In genomic region chr10:17292375-17292774, GRCh38 we compare ENCODE assay signal across 19 cellular contexts.
DNase-seq lines count a peak whose midpoint lies in the region; ATAC-seq, FAIRE-seq and TF ChIP-seq lines count a peak whose summit lies in the region.
"Had no signal": no experiment of that assay in that cellular context is flagged by ENCODE, and none has a peak within 500 bp of the region (broad histone marks: within the 10 kb centered on the region; RNA-seq: fewer than 3 reads in every experiment).

No MANE protein-coding gene starts in this region.

- TF ChIP-seq CTCF in HEK293 (tag by site-specific recombination; IDR thresholded peaks at IDR 0.05): no peak
- no peak for TF ChIP-seq CTCF in K562 (IDR thresholded peaks at IDR 0.05 in 2 of 3, conservative IDR thresholded peaks at IDR 0.05 in 1 of 3; ENCODE audit: insufficient read depth in 2 of 3, low read depth in 1 of 3, low read length in 3 of 3)
- no peak for TF ChIP-seq CTCF in fibroblast of mammary gland (conservative IDR thresholded peaks at IDR 0.05; ENCODE audit: control insufficient read depth, insufficient read depth, low read depth, low read length)

- no peaks in the 10 kb centered on the region for H4K20me1 ChIP-seq in K562 (replicated peaks; ENCODE audit: control insufficient read depth, insufficient read depth, low read length)

- no peak overlapping the region for H3K9ac ChIP-seq in K562 (ENCODE audit: insufficient read depth in 1 of 2, low read depth in 2 of 2, low read length in 2 of 2)

- DNase-seq in K562 (ENCODE audit: extremely low read depth in 1 of 4, low spot score in 3 of 4) (no peak), fibroblast of mammary gland (ENCODE audit: low read depth) (peak; percentile 3), NCI-H2107 (lab: John Stamatoyannopoulos, UW) (no peak)
- no peak for DNase-seq in activated T-cell treated with anti-CD3 and anti-CD28 coated beads, Interleukin-2, amount 50 U/mL, for 1 hour
- DNase-seq: C1 segment of cervical spinal cord; Calu3; CD4-positive, alpha-beta memory T cell; COR-L47; DMS53; DMS79 treated with DMSO at 0.1 percent for 48 hours; GOT3; H7; HCEC 1CT; HFFc6 had no signal

- in situ Hi-C loops in K562 (cut with MboI): loop anchor here (25.0 kb wide), 2 partner anchors 570 to 945 kb away; no protein-coding TSS in a partner anchor

- H3K27ac ChIP-seq in HEK293 (ENCODE audit: extremely low read depth, low read depth, low read length): no peak overlapping the region
- H3K27ac ChIP-seq in K562 (ENCODE audit: extremely low read depth, low read depth, low read length): no peak overlapping the region

- TF ChIP-seq RAD21 in K562 (CRISPR knock-in tag; conservative IDR thresholded peaks at IDR 0.05 in 1 of 2, IDR thresholded peaks at IDR 0.05 in 1 of 2): no peak

- H3K9me3 ChIP-seq in HEK293 (ENCODE audit: control insufficient read depth, insufficient read depth, low read depth, low read length) (no peaks in the 10 kb centered on the region), K562 (replicated peaks; ENCODE audit: control insufficient read depth, insufficient read depth, low read depth, low read length) (no peaks in the 10 kb centered on the region)

- H3K4me1 ChIP-seq in HEK293 (ENCODE audit: control insufficient read depth, insufficient read depth, low read length): no peaks in the 10 kb centered on the region
- H3K4me1 ChIP-seq in K562 (replicated peaks in 1 of 2; ENCODE audit: control insufficient read depth in 2 of 2, insufficient read depth in 2 of 2, low read length in 2 of 2): peaks cover 0 to 3% of the 10 kb centered on the region in 2 experiments; a peak in 1 of 5 replicates

- no peak overlapping the region for H3K4me2 ChIP-seq in K562 (ENCODE audit: insufficient read depth, low read length)

- CTCF ChIA-PET in HEK293 (lab: Yijun Ruan, JAX) (interaction anchor here (0.6 kb wide), 1 partner anchor 137 kb away, joined by 3 read pairs; no protein-coding TSS in a partner anchor), K562 (lab: Yijun Ruan, JAX; ENCODE audit: low intra/inter-chr PET ratio) (no interaction called here)

- H3K4me3 ChIP-seq in HEK293 (ENCODE audit: low read depth, low read length) (no peak overlapping the region), K562 (no peak overlapping the region), fibroblast of mammary gland (ENCODE audit: control insufficient read depth, low read depth, low read length) (no peak overlapping the region)

- 36% methylated on average over 4 of the region's 4 CpGs for WGBS in K562 (ENCODE audit: insufficient coverage, low coverage, missing lambda C conversion rate)

- no peak for TF ChIP-seq POLR2A in K562 (conservative IDR thresholded peaks at IDR 0.05)

- H3K36me3 ChIP-seq in HEK293 (ENCODE audit: control insufficient read depth in 2 of 2, insufficient read depth in 1 of 2, low read length in 2 of 2) (no peaks in the 10 kb centered on the region), K562 (ENCODE audit: control insufficient read depth, insufficient read depth, low read length) (no peaks in the 10 kb centered on the region)

- intact Hi-C loops in K562 (cut with micrococcal nuclease): loop anchor here (5.0 to 10.0 kb wide), 4 partner anchors 120 to 942 kb away; no protein-coding TSS in a partner anchor

- no peak for TF ChIP-seq EP300 in K562 (IDR thresholded peaks at IDR 0.05; ENCODE audit: low read length)

- H2AFZ ChIP-seq in K562 (ENCODE audit: low read depth, low read length): 0 out of 2 replicates have a peak overlapping the region, but pooled peaks have one; percentile 19

- no peak for FAIRE-seq in K562 (lab: Jason Lieb, UNC)
- FAIRE-seq: G401.6, GM12892, GM19239 had no signal

- H3K79me2 ChIP-seq in K562 (ENCODE audit: control insufficient read depth, insufficient read depth, low read length): no peaks in the 10 kb centered on the region

- POLR2A ChIA-PET in HEK293 (lab: Yijun Ruan, JAX): no interaction called here
- POLR2A ChIA-PET in K562 (lab: Yijun Ruan, JAX): no interaction called here

- no TSS peak for BruUV-seq in K562 (replicated peaks; lab: Mats Ljungman, UMichigan)

- no peaks in the 10 kb centered on the region for H3K27me3 ChIP-seq in K562 (ENCODE audit: control insufficient read depth in 2 of 2, insufficient read depth in 2 of 2, low read length in 2 of 2)

- H3K9me1 ChIP-seq in K562 (ENCODE audit: control insufficient read depth, insufficient read depth, low read length): no peaks in the 10 kb centered on the region

- no peak for ATAC-seq in K562
- no peak for ATAC-seq in HG03108 (IDR thresholded peaks at IDR 0.05; ENCODE audit: unreplicated experiment)

TF ChIP-seq in HEK293, 187 proteins besides CTCF, POLR2A, EP300 and RAD21:
- TF ChIP-seq ZNF146 (tag by site-specific recombination; IDR thresholded peaks at IDR 0.05): peak; percentile 55; the same call in 1 of the 2 replicates
- TF ChIP-seq SP3 (tag by site-specific recombination; IDR thresholded peaks at IDR 0.05): no peak

TF ChIP-seq in K562, 482 proteins besides CTCF, POLR2A, EP300 and RAD21:
- TF ChIP-seq RBM25 (IDR thresholded peaks at IDR 0.05; ENCODE audit: low read depth, low read length, severe bottlenecking): peak; percentile 7
- no peak for TF ChIP-seq NR1H2 (CRISPR knock-in tag; IDR thresholded peaks at IDR 0.05)
- 0 out of 2 replicates have a peak, but pooled peaks have one; percentile 29 for TF ChIP-seq PKNOX1 (IDR thresholded peaks at IDR 0.05)
- peak; percentile 60 for TF ChIP-seq BCOR (IDR thresholded peaks at IDR 0.05)
- peak; percentile 64 for TF ChIP-seq ZNF146 (CRISPR knock-in tag; IDR thresholded peaks at IDR 0.05; ENCODE audit: unreplicated experiment)
- TF ChIP-seq U2AF2 (optimal IDR thresholded peaks at IDR 0.05; ENCODE audit: low read depth, low read length): no peak
- TF ChIP-seq PRDM10 (IDR thresholded peaks at IDR 0.05; ENCODE audit: partially characterized antibody): peak; percentile 40
- TF ChIP-seq ZBTB33 (CRISPR knock-in tag; IDR thresholded peaks at IDR 0.05): no peak
- no peak for TF ChIP-seq NCOR1 (IDR thresholded peaks at IDR 0.05)

Comparison
In these comparisons a context has a peak if more than half of its experiments do, and no peak if none do; other contexts are left out.
1. Of the 44 proteins assayed by ChIP-seq in both K562 and HEK293: peak only in K562: PRDM10; only in HEK293: none; in both: ZNF146; in neither: 42.